In genomic region chr9:37467530-37467929, GRCh38 we compare ENCODE assay signal across 1 cellular context.
TF ChIP-seq lines count a peak whose summit lies in the region.
"Not testable (repeated sequence)": the region's sequence is repeated elsewhere in the genome, so short reads cannot be mapped to it uniquely, and the experiment has no call there.

No MANE protein-coding gene starts in this region.

TF ChIP-seq in K562, 482 proteins besides CTCF, POLR2A, EP300 and RAD21:
- TF ChIP-seq DPF2 (IDR thresholded peaks at IDR 0.05) (peak; percentile 15; the same call in 1 of the 2 replicates), ZNF740 (tag; IDR thresholded peaks at IDR 0.05) (0 out of 4 replicates have a peak, but pooled peaks of 1 of the 2 experiments have one; percentile 40), SMARCC2 (IDR thresholded peaks at IDR 0.05; ENCODE audit: low read depth) (peak; percentile 32; the same call in 1 of the 2 replicates), SMARCA4 (IDR thresholded peaks at IDR 0.05) (0 out of 2 replicates have a peak, but pooled peaks have one; percentile 10), IRF9 (tag; IDR thresholded peaks at IDR 0.05) (peak; percentile 30; the same call in 1 of the 2 replicates), CC2D1A (IDR thresholded peaks at IDR 0.05) (0 out of 2 replicates have a peak, but pooled peaks have one; percentile 15), BRD9 (IDR thresholded peaks at IDR 0.05; ENCODE audit: low read depth, partially characterized antibody) (peak; percentile 30), YY1 (IDR thresholded peaks at IDR 0.05; ENCODE audit: borderline replicate concordance in 1 of 3, control insufficient read depth in 1 of 3, extremely low read depth in 1 of 3, insufficient read depth in 3 of 3, insufficient read length in 1 of 3, insufficient replicate concordance in 2 of 3, low read depth in 1 of 3, low read length in 2 of 3) (peak in 1 of 3 experiments; percentile 18), NBN (IDR thresholded peaks at IDR 0.05; ENCODE audit: low read depth) (0 out of 2 replicates have a peak, but pooled peaks have one; percentile 29), PHF20 (IDR thresholded peaks at IDR 0.05; ENCODE audit: partially characterized antibody) (peak; percentile 23), FOSL1 (tag; conservative IDR thresholded peaks at IDR 0.05) (0 out of 2 replicates have a peak, but pooled peaks have one; percentile 8), CEBPG (CRISPR knock-in tag; IDR thresholded peaks at IDR 0.05) (0 out of 2 replicates have a peak, but pooled peaks have one; percentile 46), CEBPG (tag; conservative IDR thresholded peaks at IDR 0.05 in 1 of 2, IDR thresholded peaks at IDR 0.05 in 1 of 2) (peak; percentile 80 to 92), CEBPB (tag; IDR thresholded peaks at IDR 0.05) (peak; percentile 95), BCOR (IDR thresholded peaks at IDR 0.05) (peak; percentile 83), TBP (optimal IDR thresholded peaks at IDR 0.05; ENCODE audit: low read depth, low read length) (peak; percentile 66), L3MBTL2 (IDR thresholded peaks at IDR 0.05) (peak; percentile 54; the same call in 1 of the 2 replicates), POLR3A (IDR thresholded peaks at IDR 0.05; ENCODE audit: borderline replicate concordance, extremely low read depth, insufficient read depth, insufficient read length) (peak; percentile 46), JUND (IDR thresholded peaks at IDR 0.05; ENCODE audit: borderline replicate concordance, low read depth, low read length) (peak; percentile 11; the same call in 1 of the 2 replicates), CXXC5 (CRISPR knock-in tag; IDR thresholded peaks at IDR 0.05) (peak; percentile 51), TEAD4 (IDR thresholded peaks at IDR 0.05; ENCODE audit: low read length) (0 out of 2 replicates have a peak, but pooled peaks have one; percentile 10), SMARCA5 (IDR thresholded peaks at IDR 0.05) (0 out of 2 replicates have a peak, but pooled peaks have one; percentile 38)
- not testable (repeated sequence) for TF ChIP-seq ZNF740 (CRISPR knock-in tag; IDR thresholded peaks at IDR 0.05); JUND (tag; IDR thresholded peaks at IDR 0.05; ENCODE audit: borderline replicate concordance, low read depth, low read length); TEAD4 (CRISPR knock-in tag; IDR thresholded peaks at IDR 0.05; ENCODE audit: borderline replicate concordance)
- TF ChIP-seq, protein P1, sequence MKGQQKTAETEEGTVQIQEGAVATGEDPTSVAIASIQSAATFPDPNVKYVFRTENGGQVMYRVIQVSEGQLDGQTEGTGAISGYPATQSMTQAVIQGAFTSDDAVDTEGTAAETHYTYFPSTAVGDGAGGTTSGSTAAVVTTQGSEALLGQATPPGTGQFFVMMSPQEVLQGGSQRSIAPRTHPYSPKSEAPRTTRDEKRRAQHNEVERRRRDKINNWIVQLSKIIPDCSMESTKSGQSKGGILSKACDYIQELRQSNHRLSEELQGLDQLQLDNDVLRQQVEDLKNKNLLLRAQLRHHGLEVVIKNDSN (CRISPR knock-in tag; IDR thresholded peaks at IDR 0.05), result 0 out of 2 replicates have a peak, but pooled peaks have one; percentile 29
- TF ChIP-seq, protein P2, sequence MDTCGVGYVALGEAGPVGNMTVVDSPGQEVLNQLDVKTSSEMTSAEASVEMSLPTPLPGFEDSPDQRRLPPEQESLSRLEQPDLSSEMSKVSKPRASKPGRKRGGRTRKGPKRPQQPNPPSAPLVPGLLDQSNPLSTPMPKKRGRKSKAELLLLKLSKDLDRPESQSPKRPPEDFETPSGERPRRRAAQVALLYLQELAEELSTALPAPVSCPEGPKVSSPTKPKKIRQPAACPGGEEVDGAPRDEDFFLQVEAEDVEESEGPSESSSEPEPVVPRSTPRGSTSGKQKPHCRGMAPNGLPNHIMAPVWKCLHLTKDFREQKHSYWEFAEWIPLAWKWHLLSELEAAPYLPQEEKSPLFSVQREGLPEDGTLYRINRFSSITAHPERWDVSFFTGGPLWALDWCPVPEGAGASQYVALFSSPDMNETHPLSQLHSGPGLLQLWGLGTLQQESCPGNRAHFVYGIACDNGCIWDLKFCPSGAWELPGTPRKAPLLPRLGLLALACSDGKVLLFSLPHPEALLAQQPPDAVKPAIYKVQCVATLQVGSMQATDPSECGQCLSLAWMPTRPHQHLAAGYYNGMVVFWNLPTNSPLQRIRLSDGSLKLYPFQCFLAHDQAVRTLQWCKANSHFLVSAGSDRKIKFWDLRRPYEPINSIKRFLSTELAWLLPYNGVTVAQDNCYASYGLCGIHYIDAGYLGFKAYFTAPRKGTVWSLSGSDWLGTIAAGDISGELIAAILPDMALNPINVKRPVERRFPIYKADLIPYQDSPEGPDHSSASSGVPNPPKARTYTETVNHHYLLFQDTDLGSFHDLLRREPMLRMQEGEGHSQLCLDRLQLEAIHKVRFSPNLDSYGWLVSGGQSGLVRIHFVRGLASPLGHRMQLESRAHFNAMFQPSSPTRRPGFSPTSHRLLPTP (IDR thresholded peaks at IDR 0.05; ENCODE audit: borderline replicate concordance, extremely low read depth, insufficient read length), result peak; percentile 59
- TF ChIP-seq, protein P3, sequence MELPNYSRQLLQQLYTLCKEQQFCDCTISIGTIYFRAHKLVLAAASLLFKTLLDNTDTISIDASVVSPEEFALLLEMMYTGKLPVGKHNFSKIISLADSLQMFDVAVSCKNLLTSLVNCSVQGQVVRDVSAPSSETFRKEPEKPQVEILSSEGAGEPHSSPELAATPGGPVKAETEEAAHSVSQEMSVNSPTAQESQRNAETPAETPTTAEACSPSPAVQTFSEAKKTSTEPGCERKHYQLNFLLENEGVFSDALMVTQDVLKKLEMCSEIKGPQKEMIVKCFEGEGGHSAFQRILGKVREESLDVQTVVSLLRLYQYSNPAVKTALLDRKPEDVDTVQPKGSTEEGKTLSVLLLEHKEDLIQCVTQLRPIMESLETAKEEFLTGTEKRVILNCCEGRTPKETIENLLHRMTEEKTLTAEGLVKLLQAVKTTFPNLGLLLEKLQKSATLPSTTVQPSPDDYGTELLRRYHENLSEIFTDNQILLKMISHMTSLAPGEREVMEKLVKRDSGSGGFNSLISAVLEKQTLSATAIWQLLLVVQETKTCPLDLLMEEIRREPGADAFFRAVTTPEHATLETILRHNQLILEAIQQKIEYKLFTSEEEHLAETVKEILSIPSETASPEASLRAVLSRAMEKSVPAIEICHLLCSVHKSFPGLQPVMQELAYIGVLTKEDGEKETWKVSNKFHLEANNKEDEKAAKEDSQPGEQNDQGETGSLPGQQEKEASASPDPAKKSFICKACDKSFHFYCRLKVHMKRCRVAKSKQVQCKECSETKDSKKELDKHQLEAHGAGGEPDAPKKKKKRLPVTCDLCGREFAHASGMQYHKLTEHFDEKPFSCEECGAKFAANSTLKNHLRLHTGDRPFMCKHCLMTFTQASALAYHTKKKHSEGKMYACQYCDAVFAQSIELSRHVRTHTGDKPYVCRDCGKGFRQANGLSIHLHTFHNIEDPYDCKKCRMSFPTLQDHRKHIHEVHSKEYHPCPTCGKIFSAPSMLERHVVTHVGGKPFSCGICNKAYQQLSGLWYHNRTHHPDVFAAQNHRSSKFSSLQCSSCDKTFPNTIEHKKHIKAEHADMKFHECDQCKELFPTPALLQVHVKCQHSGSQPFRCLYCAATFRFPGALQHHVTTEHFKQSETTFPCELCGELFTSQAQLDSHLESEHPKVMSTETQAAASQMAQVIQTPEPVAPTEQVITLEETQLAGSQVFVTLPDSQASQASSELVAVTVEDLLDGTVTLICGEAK (IDR thresholded peaks at IDR 0.05), result peak; percentile 49
- TF ChIP-seq, protein P3 (CRISPR knock-in tag; IDR thresholded peaks at IDR 0.05), result not testable (repeated sequence)
- TF ChIP-seq, protein P4, sequence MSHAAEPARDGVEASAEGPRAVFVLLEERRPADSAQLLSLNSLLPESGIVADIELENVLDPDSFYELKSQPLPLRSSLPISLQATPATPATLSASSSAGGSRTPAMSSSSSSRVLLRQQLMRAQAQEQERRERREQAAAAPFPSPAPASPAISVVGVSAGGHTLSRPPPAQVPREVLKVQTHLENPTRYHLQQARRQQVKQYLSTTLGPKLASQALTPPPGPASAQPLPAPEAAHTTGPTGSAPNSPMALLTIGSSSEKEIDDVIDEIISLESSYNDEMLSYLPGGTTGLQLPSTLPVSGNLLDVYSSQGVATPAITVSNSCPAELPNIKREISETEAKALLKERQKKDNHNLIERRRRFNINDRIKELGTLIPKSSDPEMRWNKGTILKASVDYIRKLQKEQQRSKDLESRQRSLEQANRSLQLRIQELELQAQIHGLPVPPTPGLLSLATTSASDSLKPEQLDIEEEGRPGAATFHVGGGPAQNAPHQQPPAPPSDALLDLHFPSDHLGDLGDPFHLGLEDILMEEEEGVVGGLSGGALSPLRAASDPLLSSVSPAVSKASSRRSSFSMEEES (CRISPR knock-in tag; IDR thresholded peaks at IDR 0.05), result peak; percentile 72
